Comparison of ENCODE assay signal across 11 cellular contexts in the genomic region with DNA sequence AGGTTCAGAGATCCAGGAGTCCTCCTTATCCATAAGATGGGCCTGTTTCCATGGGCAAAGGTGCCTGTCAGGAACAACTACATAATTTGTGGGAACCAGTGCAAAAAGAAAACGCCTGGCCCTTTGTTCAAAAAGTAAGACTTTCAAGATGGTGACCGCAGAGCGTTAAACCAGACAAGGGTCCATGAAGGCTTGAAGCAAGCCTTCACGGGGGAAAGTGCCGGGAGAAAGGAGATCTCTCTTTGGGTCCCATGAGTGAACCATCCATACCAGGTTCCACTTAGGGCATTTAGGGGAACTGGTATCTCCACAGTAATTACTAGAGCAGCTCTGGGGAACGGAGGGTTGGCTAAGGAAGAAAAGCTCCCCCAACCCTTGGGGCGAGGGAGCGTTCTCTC. TPM values are rescaled to one million over a fixed set of nuclear protein-coding genes. Genes with fewer than 3 reads are reported as not detected.
A peak's percentile ranks its signal among the peaks of the same experiment; 100 is the strongest.
DNase-seq lines count a peak whose midpoint lies in the region; ATAC-seq lines count a peak whose summit lies in the region.
"Had no signal": no experiment of that assay in that cellular context is flagged by ENCODE, and none has a peak within 500 bp of the region (broad histone marks: within the 10 kb centered on the region; RNA-seq: fewer than 3 reads in every experiment).

No MANE protein-coding gene starts in this region.

- H3K4me3 ChIP-seq in iPS-18c (ENCODE audit: insufficient read depth, low read depth, low read length), result peak overlapping the region; percentile 49; the same call in 1 of the 2 replicates

- POLR2A ChIA-PET in activated CD4-positive, alpha-beta T cell treated with anti-CD3 and anti-CD28 coated beads for 36 hours (lab: Charles Lee), result interaction anchor here (0.6 kb wide), 1 partner anchor 206 kb away, joined by 6 read pairs; no protein-coding TSS in a partner anchor

- intact Hi-C loops in activated CD4-positive, alpha-beta T cell treated with anti-CD3 and anti-CD28 coated beads for 36 hours (cut with DNase I, micrococcal nuclease), result loop anchor here (2.0 to 5.0 kb wide), 3 partner anchors 36 to 76 kb away; a partner anchor contains a TSS
- intact Hi-C loops in activated T-helper 1 cell treated with anti-CD3 and anti-CD28 coated beads, Interleukin-12 subunit alpha, Interleukin-12 subunit beta, Interleukin-2, Interleukin-4 antibody, amounts not matched to agents 30 ng/mL and 10 ng/mL and 1 ng/mL, durations not matched to agents 14 hours and 24 hours and 36 hours (cut with micrococcal nuclease), result loop anchor here (2.0 to 10.0 kb wide), 4 partner anchors 50 to 398 kb away; no protein-coding TSS in a partner anchor

- peaks cover 47% of the 10 kb centered on the region for H3K4me1 Mint-ChIP-seq in activated CD4-positive, alpha-beta T cell treated with anti-CD3 and anti-CD28 coated beads for 36 hours
- peaks cover 54% of the 10 kb centered on the region for H3K4me1 Mint-ChIP-seq in activated T-helper 1 cell treated with anti-CD3 and anti-CD28 coated beads, Interleukin-12 subunit alpha, Interleukin-12 subunit beta, Interleukin-2, Interleukin-4 antibody, amounts not matched to agents 30 ng/mL and 10 ng/mL and 1 ng/mL, durations not matched to agents 14 hours and 24 hours and 36 hours (ENCODE audit: low read depth)
- peaks cover 73% of the 10 kb centered on the region for H3K4me1 Mint-ChIP-seq in stimulated activated naive CD8-positive, alpha-beta T cell treated with anti-CD3 and anti-CD28 coated beads, Interleukin-15, amount 100 ng/mL, for 72 hours

- peak overlapping the region; percentile 60 for H3K4me3 Mint-ChIP-seq in activated CD4-positive, alpha-beta T cell treated with anti-CD3 and anti-CD28 coated beads for 36 hours
- peak overlapping the region; percentile 77 for H3K4me3 Mint-ChIP-seq in activated T-helper 1 cell treated with anti-CD3 and anti-CD28 coated beads, Interleukin-12 subunit alpha, Interleukin-12 subunit beta, Interleukin-2, Interleukin-4 antibody, amounts not matched to agents 30 ng/mL and 10 ng/mL and 1 ng/mL, durations not matched to agents 14 hours and 24 hours and 36 hours
- H3K4me3 Mint-ChIP-seq in stimulated activated naive CD8-positive, alpha-beta T cell treated with anti-CD3 and anti-CD28 coated beads, Interleukin-15, amount 100 ng/mL, for 72 hours, result peak overlapping the region; percentile 77 to 79

- no peaks in the 10 kb centered on the region for H3K9me3 ChIP-seq in iPS-18c (ENCODE audit: control insufficient read depth, insufficient read depth, low read length)

- DNase-seq in activated CD4-positive, alpha-beta T cell treated with anti-CD3 and anti-CD28 coated beads for 36 hours, result no peak
- no peak for DNase-seq in activated CD4-positive, alpha-beta T cell treated with anti-CD3 and anti-CD28 coated beads for 4 hours
- no peak for DNase-seq in activated T-helper 1 cell treated with anti-CD3 and anti-CD28 coated beads, Interleukin-12 subunit alpha, Interleukin-12 subunit beta, Interleukin-2, Interleukin-4 antibody, amounts not matched to agents 30 ng/mL and 10 ng/mL and 1 ng/mL, durations not matched to agents 14 hours and 24 hours and 36 hours (ENCODE audit: low spot score)
- no peak for DNase-seq in stimulated activated naive CD8-positive, alpha-beta T cell treated with anti-CD3 and anti-CD28 coated beads, Interleukin-15, amount 100 ng/mL, for 72 hours
- DNase-seq in superior temporal gyrus (ENCODE audit: extremely low spot score), result no peak
- DNase-seq in HUDEP-2 (lab: John Stamatoyannopoulos, UW; ENCODE audit: unreplicated experiment in 76 of 76), result no peak
- DNase-seq in HuH-7.5 (ENCODE audit: low spot score), result no peak
- DNase-seq: NCI-H526; stimulated activated CD4-positive, alpha-beta T cell treated with anti-CD3 and anti-CD28 coated beads, Interleukin-1b, Interleukin-23, amount 100 ng/mL, for 48 hours; WERI-Rb-1 had no signal

- H3K27me3 Mint-ChIP-seq in activated CD4-positive, alpha-beta T cell treated with anti-CD3 and anti-CD28 coated beads for 36 hours, result peaks cover 28% of the 10 kb centered on the region
- H3K27me3 Mint-ChIP-seq in activated T-helper 1 cell treated with anti-CD3 and anti-CD28 coated beads, Interleukin-12 subunit alpha, Interleukin-12 subunit beta, Interleukin-2, Interleukin-4 antibody, amounts not matched to agents 30 ng/mL and 10 ng/mL and 1 ng/mL, durations not matched to agents 14 hours and 24 hours and 36 hours (ENCODE audit: insufficient read depth), result peaks cover 17% of the 10 kb centered on the region
- H3K27me3 Mint-ChIP-seq in stimulated activated naive CD8-positive, alpha-beta T cell treated with anti-CD3 and anti-CD28 coated beads, Interleukin-15, amount 100 ng/mL, for 72 hours, result peaks cover 48% of the 10 kb centered on the region

- no peaks in the 10 kb centered on the region for H3K9me3 Mint-ChIP-seq in activated CD4-positive, alpha-beta T cell treated with anti-CD3 and anti-CD28 coated beads for 36 hours (ENCODE audit: low read depth)
- H3K9me3 Mint-ChIP-seq in activated T-helper 1 cell treated with anti-CD3 and anti-CD28 coated beads, Interleukin-12 subunit alpha, Interleukin-12 subunit beta, Interleukin-2, Interleukin-4 antibody, amounts not matched to agents 30 ng/mL and 10 ng/mL and 1 ng/mL, durations not matched to agents 14 hours and 24 hours and 36 hours, result no peaks in the 10 kb centered on the region
- H3K9me3 Mint-ChIP-seq in stimulated activated naive CD8-positive, alpha-beta T cell treated with anti-CD3 and anti-CD28 coated beads, Interleukin-15, amount 100 ng/mL, for 72 hours, result no peaks in the 10 kb centered on the region

- peak overlapping the region; percentile 11 for H3K27ac Mint-ChIP-seq in activated CD4-positive, alpha-beta T cell treated with anti-CD3 and anti-CD28 coated beads for 36 hours
- H3K27ac Mint-ChIP-seq in activated T-helper 1 cell treated with anti-CD3 and anti-CD28 coated beads, Interleukin-12 subunit alpha, Interleukin-12 subunit beta, Interleukin-2, Interleukin-4 antibody, amounts not matched to agents 30 ng/mL and 10 ng/mL and 1 ng/mL, durations not matched to agents 14 hours and 24 hours and 36 hours, result peak overlapping the region; percentile 47
- H3K27ac Mint-ChIP-seq in stimulated activated naive CD8-positive, alpha-beta T cell treated with anti-CD3 and anti-CD28 coated beads, Interleukin-15, amount 100 ng/mL, for 72 hours, result peak overlapping the region in 1 of 2 donors; percentile 48

- no peak for ATAC-seq in activated CD4-positive, alpha-beta T cell treated with anti-CD3 and anti-CD28 coated beads for 36 hours
- ATAC-seq in stimulated activated naive CD8-positive, alpha-beta T cell treated with anti-CD3 and anti-CD28 coated beads, Interleukin-15, amount 100 ng/mL, for 72 hours, result no peak

- no peaks in the 10 kb centered on the region for H3K36me3 Mint-ChIP-seq in activated CD4-positive, alpha-beta T cell treated with anti-CD3 and anti-CD28 coated beads for 36 hours (ENCODE audit: low read depth)
- H3K36me3 Mint-ChIP-seq in activated T-helper 1 cell treated with anti-CD3 and anti-CD28 coated beads, Interleukin-12 subunit alpha, Interleukin-12 subunit beta, Interleukin-2, Interleukin-4 antibody, amounts not matched to agents 30 ng/mL and 10 ng/mL and 1 ng/mL, durations not matched to agents 14 hours and 24 hours and 36 hours (ENCODE audit: low read depth), result peaks cover 11% of the 10 kb centered on the region

- CTCF ChIA-PET in activated CD4-positive, alpha-beta T cell treated with anti-CD3 and anti-CD28 coated beads for 36 hours (lab: Charles Lee), result interaction anchor here (0.6 to 3.0 kb wide), 20 partner anchors 8 to 368 kb away, joined by 3 to 16 read pairs (median 4); a partner anchor contains a TSS

RNA-seq across cellular contexts. Expression of a gene that starts 0.9 kb away (rescaled TPM):
- 100 to 1,000 TPM; 223 to 239 TPM for total RNA-seq in activated CD4-positive, alpha-beta T cell treated with anti-CD3 and anti-CD28 coated beads for 36 hours
- 220 and 221 TPM in 2 replicates for total RNA-seq in activated T-helper 1 cell treated with anti-CD3 and anti-CD28 coated beads, Interleukin-12 subunit alpha, Interleukin-12 subunit beta, Interleukin-2, Interleukin-4 antibody, amounts not matched to agents 30 ng/mL and 10 ng/mL and 1 ng/mL, durations not matched to agents 14 hours and 24 hours and 36 hours

RNA-seq across cellular contexts. Expression of a gene that starts 36.1 kb away (rescaled TPM):
- total RNA-seq in activated CD4-positive, alpha-beta T cell treated with anti-CD3 and anti-CD28 coated beads for 36 hours, result 10 to 100 TPM; 15.3 to 17.2 TPM
- 59.8 and 64.9 TPM in 2 replicates for total RNA-seq in activated T-helper 1 cell treated with anti-CD3 and anti-CD28 coated beads, Interleukin-12 subunit alpha, Interleukin-12 subunit beta, Interleukin-2, Interleukin-4 antibody, amounts not matched to agents 30 ng/mL and 10 ng/mL and 1 ng/mL, durations not matched to agents 14 hours and 24 hours and 36 hours
